Comparison of ENCODE assay signal across 15 cellular contexts in genomic region chr6:138310294-138310693, GRCh38.
DNase-seq lines count a peak whose midpoint lies in the region; ATAC-seq and TF ChIP-seq lines count a peak whose summit lies in the region.
"Had no signal": no experiment of that assay in that cellular context is flagged by ENCODE, and none has a peak within 500 bp of the region (broad histone marks: within the 10 kb centered on the region; RNA-seq: fewer than 3 reads in every experiment).

No MANE protein-coding gene starts in this region.

- H3K36me3 ChIP-seq in MG63, result peaks cover 7% of the 10 kb centered on the region
- H3K36me3 ChIP-seq: spleen had no signal

- TF ChIP-seq CTCF in fibroblast of villous mesenchyme (IDR thresholded peaks at IDR 0.05; ENCODE audit: insufficient read depth, low read depth, low read length), result no peak

- no peak for ATAC-seq in HG03139 (IDR thresholded peaks at IDR 0.05; ENCODE audit: unreplicated experiment)
- ATAC-seq: body of pancreas; naive thymus-derived CD4-positive, alpha-beta T cell had no signal

- peak; percentile 64 for DNase-seq in DMS79 (lab: John Stamatoyannopoulos, UW)
- DNase-seq in NCI-H146 (lab: John Stamatoyannopoulos, UW), result peak; percentile 90
- peak; percentile 81 for DNase-seq in NCI-H774 (lab: John Stamatoyannopoulos, UW)
- peak; percentile 20 for DNase-seq in fibroblast of villous mesenchyme (ENCODE audit: low read depth)
- DNase-seq in GM19238 (ENCODE audit: insufficient read length, low spot score), result no peak
- DNase-seq in NCI-H1048 (lab: John Stamatoyannopoulos, UW), result no peak
- no peak for DNase-seq in MG63
- DNase-seq: activated naive CD4-positive, alpha-beta T cell treated with anti-CD3 and anti-CD28 coated beads, Interleukin-2, amount 50 U/mL, for 16 hours; activated T-cell treated with anti-CD3 and anti-CD28 coated beads, Interleukin-2, amount 50 U/mL, for 24 hours; AML-193; body of pancreas; IMR-90; naive thymus-derived CD4-positive, alpha-beta T cell; spleen had no signal

- no peaks in the 10 kb centered on the region for H3K27me3 ChIP-seq in MG63
- H3K27me3 ChIP-seq: body of pancreas, spleen had no signal

- H3K9me3 ChIP-seq in MG63, result no peaks in the 10 kb centered on the region
- H3K9me3 ChIP-seq: body of pancreas, spleen had no signal

- H3K4me3 ChIP-seq in fibroblast of villous mesenchyme (ENCODE audit: low read depth, low read length) (no peak overlapping the region), MG63 (no peak overlapping the region)
- H3K4me3 ChIP-seq: body of pancreas, spleen had no signal

Comparison
In these comparisons a context has a peak if more than half of its experiments do, and no peak if none do; other contexts are left out.
1. DNase-seq: peak in DMS79 (single experiment), NCI-H146 (single experiment), NCI-H774 (single experiment) and fibroblast of villous mesenchyme (single experiment); none in GM19238 (single experiment), NCI-H1048 (single experiment) and MG63 (single experiment).